ENCODE assay signal across 21 cellular contexts in the genomic region with DNA sequence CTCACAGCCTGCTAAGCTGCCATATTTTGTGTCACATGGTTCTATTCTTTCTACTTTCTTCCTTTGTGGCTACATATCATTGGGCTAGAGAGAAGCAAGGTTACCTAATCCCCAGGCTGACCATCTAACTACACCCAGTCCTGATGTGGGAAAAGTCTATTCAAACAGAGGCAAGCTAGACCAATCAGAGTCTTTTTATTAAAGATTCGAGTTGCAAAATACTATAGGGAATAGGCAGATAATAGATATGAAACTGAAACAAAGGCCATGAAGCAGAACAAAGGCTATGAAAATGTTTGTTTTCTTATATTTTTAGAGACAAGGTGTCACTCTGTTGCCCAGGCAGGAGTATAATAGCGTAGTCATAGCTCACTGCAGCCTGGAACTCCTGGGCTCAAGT. TPM values are rescaled to one million over a fixed set of nuclear protein-coding genes. Genes with fewer than 3 reads are reported as not detected.
DNase-seq lines count a peak whose midpoint lies in the region; ATAC-seq and TF ChIP-seq lines count a peak whose summit lies in the region.
"Had no signal": no experiment of that assay in that cellular context is flagged by ENCODE, and none has a peak within 500 bp of the region (broad histone marks: within the 10 kb centered on the region; RNA-seq: fewer than 3 reads in every experiment).

No MANE protein-coding gene starts in this region.

- H3K4me3 ChIP-seq in foreskin fibroblast (ENCODE audit: low read depth in 1 of 2, low read length in 2 of 2) = no peak overlapping the region
- H3K4me3 ChIP-seq: prostate gland had no signal

- ATAC-seq in GM18519 (IDR thresholded peaks at IDR 0.05; ENCODE audit: low FRiP score, unreplicated experiment) = peak; percentile 87
- peak; percentile 85 for ATAC-seq in GM21381 (IDR thresholded peaks at IDR 0.05; ENCODE audit: unreplicated experiment)
- ATAC-seq in HG02943 (IDR thresholded peaks at IDR 0.05; ENCODE audit: low read depth, unreplicated experiment) = peak; percentile 87
- ATAC-seq in HG03575 (IDR thresholded peaks at IDR 0.05; ENCODE audit: extremely low read depth, insufficient number of reproducible peaks, low FRiP score, unreplicated experiment) = peak; percentile 81
- ATAC-seq: esophagus mucosa had no signal

- peaks cover 13% of the 10 kb centered on the region for H3K36me3 Mint-ChIP-seq in activated naive CD4-positive, alpha-beta T cell treated with anti-CD3 and anti-CD28 coated beads for 36 hours (ENCODE audit: low read depth)

- H3K27ac Mint-ChIP-seq in activated naive CD4-positive, alpha-beta T cell treated with anti-CD3 and anti-CD28 coated beads for 36 hours = no peak overlapping the region
- H3K27ac Mint-ChIP-seq: activated CD4-positive, alpha-beta memory T cell treated with anti-CD3 and anti-CD28 coated beads for 36 hours; mesothelial cell of epicardium; stimulated activated naive B cell treated with anti-CD40 and anti-IgM and Interleukin-4, amounts not matched to agents 10 μg/mL and 1 μg/mL and 100 μg/mL, for 72 hours; T-helper 1 cell treated with Interleukin-12 subunit alpha and Interleukin-12 subunit beta and Interleukin-4 antibody, amounts not matched to agents 30 μg/mL and 1 μg/mL, for 36 hours had no signal

- TF ChIP-seq CTCF in foreskin fibroblast (IDR thresholded peaks at IDR 0.05; ENCODE audit: low read depth, low read length) = no peak

- peaks cover 7% of the 10 kb centered on the region for H3K9me3 Mint-ChIP-seq in activated naive CD4-positive, alpha-beta T cell treated with anti-CD3 and anti-CD28 coated beads for 36 hours
- H3K9me3 Mint-ChIP-seq: central memory CD8-positive, alpha-beta T cell; T-helper 1 cell treated with Interleukin-12 subunit alpha and Interleukin-12 subunit beta and Interleukin-4 antibody, amounts not matched to agents 30 μg/mL and 1 μg/mL, for 36 hours had no signal

- H3K27me3 Mint-ChIP-seq in activated naive CD4-positive, alpha-beta T cell treated with anti-CD3 and anti-CD28 coated beads for 36 hours (ENCODE audit: low read depth) = no peaks in the 10 kb centered on the region
- H3K27me3 Mint-ChIP-seq: activated CD4-positive, alpha-beta memory T cell treated with anti-CD3 and anti-CD28 coated beads for 36 hours; central memory CD8-positive, alpha-beta T cell; stimulated activated naive B cell treated with anti-CD40 and anti-IgM and Interleukin-4, amounts not matched to agents 10 μg/mL and 1 μg/mL and 100 μg/mL, for 72 hours had no signal

- intact Hi-C loops in activated naive CD4-positive, alpha-beta T cell treated with anti-CD3 and anti-CD28 coated beads for 36 hours (cut with micrococcal nuclease) = no loop called here

- CTCF ChIA-PET in activated naive CD4-positive, alpha-beta T cell treated with anti-CD3 and anti-CD28 coated beads for 36 hours (lab: Charles Lee) = interaction anchor here (1.2 to 1.8 kb wide), 2 partner anchors 10 to 14 kb away, joined by 3 to 7 read pairs; no protein-coding TSS in a partner anchor

- DNase-seq in foreskin fibroblast (no peak), NCI-H2196 (lab: John Stamatoyannopoulos, UW; ENCODE audit: unreplicated experiment) (no peak), cortex of kidney (lab: John Stamatoyannopoulos, UW) (no peak)
- DNase-seq in activated naive CD4-positive, alpha-beta T cell treated with anti-CD3 and anti-CD28 coated beads for 36 hours = no peak
- DNase-seq: activated CD4-positive, alpha-beta memory T cell treated with anti-CD3 and anti-CD28 coated beads for 36 hours; activated naive CD4-positive, alpha-beta T cell treated with Interleukin-2 at 50 U/mL for 16 hours; BE2C; GF-D8; HCEC 1CT; KG1; NCI-H2171; stimulated activated naive B cell treated with anti-CD40 and anti-IgM and Interleukin-4, amounts not matched to agents 10 μg/mL and 1 μg/mL and 100 μg/mL, for 72 hours had no signal

- no peak overlapping the region for H3K4me3 Mint-ChIP-seq in activated naive CD4-positive, alpha-beta T cell treated with anti-CD3 and anti-CD28 coated beads for 36 hours
- H3K4me3 Mint-ChIP-seq: activated CD4-positive, alpha-beta memory T cell treated with anti-CD3 and anti-CD28 coated beads for 36 hours; central memory CD8-positive, alpha-beta T cell; mesothelial cell of epicardium; stimulated activated naive B cell treated with anti-CD40 and anti-IgM and Interleukin-4, amounts not matched to agents 10 μg/mL and 1 μg/mL and 100 μg/mL, for 72 hours; T-helper 1 cell treated with Interleukin-12 subunit alpha and Interleukin-12 subunit beta and Interleukin-4 antibody, amounts not matched to agents 30 μg/mL and 1 μg/mL, for 36 hours had no signal

- H3K4me1 Mint-ChIP-seq in activated naive CD4-positive, alpha-beta T cell treated with anti-CD3 and anti-CD28 coated beads for 36 hours (ENCODE audit: low read depth) = no peaks in the 10 kb centered on the region
- H3K4me1 Mint-ChIP-seq: central memory CD8-positive, alpha-beta T cell; mesothelial cell of epicardium had no signal

RNA-seq across cellular contexts. Expression of a gene that starts 36.7 kb away (rescaled TPM):
- total RNA-seq in activated naive CD4-positive, alpha-beta T cell treated with anti-CD3 and anti-CD28 coated beads for 36 hours = 10 to 100 TPM; 13.7 to 16.7 TPM
